15 cellular contexts compared by ENCODE assay signal in the genomic region with DNA sequence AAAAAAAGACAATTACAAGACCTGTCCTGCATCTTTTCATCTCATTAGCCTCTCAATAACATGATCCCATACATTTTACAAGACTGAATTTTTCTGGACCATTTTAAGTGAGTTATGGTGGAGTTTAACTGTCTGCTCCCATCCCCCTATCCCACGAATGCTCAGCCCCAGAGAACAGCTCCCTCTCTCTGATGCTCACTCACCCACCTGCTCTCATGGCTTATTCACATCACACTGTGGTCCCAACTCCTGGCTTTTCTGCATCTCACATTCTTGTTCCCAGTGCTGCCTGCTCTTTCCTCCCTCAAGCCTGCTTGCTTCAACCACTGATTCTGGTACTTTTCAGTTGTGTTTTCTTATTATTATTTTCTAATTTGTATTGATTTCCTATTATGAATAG. TPM values are rescaled to one million over a fixed set of nuclear protein-coding genes. Genes with fewer than 3 reads are reported as not detected.
DNase-seq lines count a peak whose midpoint lies in the region; ATAC-seq and TF ChIP-seq lines count a peak whose summit lies in the region.
"Had no signal": no experiment of that assay in that cellular context is flagged by ENCODE, and none has a peak within 500 bp of the region (broad histone marks: within the 10 kb centered on the region; RNA-seq: fewer than 3 reads in every experiment).

No MANE protein-coding gene starts in this region.

- H3K9me2 ChIP-seq in HCT116 (ENCODE audit: insufficient read depth): no peaks in the 10 kb centered on the region

- no peak for TF ChIP-seq RAD21 in HCT116 (IDR thresholded peaks at IDR 0.05; ENCODE audit: low read depth)

- peaks cover 0 to 9% of the 10 kb centered on the region in 2 donors for H3K9me3 Mint-ChIP-seq in activated naive CD4-positive, alpha-beta T cell treated with anti-CD3 and anti-CD28 coated beads, Interleukin-2, amount 50 U/mL, for 72 hours
- peaks cover 13% of the 10 kb centered on the region for H3K9me3 Mint-ChIP-seq in activated T-helper 1 cell treated with anti-CD3 and anti-CD28 coated beads, Interleukin-12 subunit alpha, Interleukin-12 subunit beta, Interleukin-2, Interleukin-4 antibody, amounts not matched to agents 30 ng/mL and 10 ng/mL and 1 ng/mL, durations not matched to agents 14 hours and 24 hours and 36 hours

- ATAC-seq in activated naive CD4-positive, alpha-beta T cell treated with anti-CD3 and anti-CD28 coated beads, Interleukin-2, amount 50 U/mL, for 72 hours: peak in 1 of 2 donors; percentile 33
- ATAC-seq in HCT116: 0 out of 2 replicates have a peak, but pooled peaks have one; percentile 30
- ATAC-seq in GM18517 (IDR thresholded peaks at IDR 0.05; ENCODE audit: unreplicated experiment): no peak

- no peaks in the 10 kb centered on the region for H4K20me1 ChIP-seq in HCT116 (ENCODE audit: insufficient read depth)

- no peak overlapping the region for H3K4me2 ChIP-seq in HCT116 (ENCODE audit: low read length)

- H3K27me3 Mint-ChIP-seq in activated T-helper 1 cell treated with anti-CD3 and anti-CD28 coated beads, Interleukin-12 subunit alpha, Interleukin-12 subunit beta, Interleukin-2, Interleukin-4 antibody, amounts not matched to agents 30 ng/mL and 10 ng/mL and 1 ng/mL, durations not matched to agents 14 hours and 24 hours and 36 hours (ENCODE audit: insufficient read depth): peaks cover 1% of the 10 kb centered on the region

- no peaks in the 10 kb centered on the region for H3K27me3 ChIP-seq in HCT116 (ENCODE audit: insufficient read depth, low read length)
- H3K27me3 ChIP-seq: right lobe of liver had no signal

- H3K4me1 Mint-ChIP-seq in activated T-helper 1 cell treated with anti-CD3 and anti-CD28 coated beads, Interleukin-12 subunit alpha, Interleukin-12 subunit beta, Interleukin-2, Interleukin-4 antibody, amounts not matched to agents 30 ng/mL and 10 ng/mL and 1 ng/mL, durations not matched to agents 14 hours and 24 hours and 36 hours (ENCODE audit: low read depth): peaks cover 52% of the 10 kb centered on the region
- H3K4me1 Mint-ChIP-seq: B cell had no signal

- no peak overlapping the region for H3K4me3 ChIP-seq in HCT116 (replicated peaks in 1 of 2; ENCODE audit: low read depth in 1 of 2, low read length in 2 of 2)
- H3K4me3 ChIP-seq: right lobe of liver had no signal

- peak overlapping the region; percentile 55 to 56 for H3K27ac Mint-ChIP-seq in activated naive CD4-positive, alpha-beta T cell treated with anti-CD3 and anti-CD28 coated beads, Interleukin-2, amount 50 U/mL, for 72 hours
- H3K27ac Mint-ChIP-seq in activated T-helper 1 cell treated with anti-CD3 and anti-CD28 coated beads, Interleukin-12 subunit alpha, Interleukin-12 subunit beta, Interleukin-2, Interleukin-4 antibody, amounts not matched to agents 30 ng/mL and 10 ng/mL and 1 ng/mL, durations not matched to agents 14 hours and 24 hours and 36 hours: no peak overlapping the region
- H3K27ac Mint-ChIP-seq: B cell had no signal

- no peaks in the 10 kb centered on the region for H3K9me3 ChIP-seq in HCT116 (ENCODE audit: control insufficient read depth in 1 of 2, insufficient read depth in 1 of 2, low read depth in 1 of 2, low read length in 2 of 2)
- H3K9me3 ChIP-seq: right lobe of liver had no signal

- POLR2A ChIA-PET in HCT116 (lab: Charles Lee): no interaction called here

- peaks cover 0 to 27% of the 10 kb centered on the region in 2 donors for H3K36me3 Mint-ChIP-seq in activated naive CD4-positive, alpha-beta T cell treated with anti-CD3 and anti-CD28 coated beads, Interleukin-2, amount 50 U/mL, for 72 hours
- H3K36me3 Mint-ChIP-seq in activated T-helper 1 cell treated with anti-CD3 and anti-CD28 coated beads, Interleukin-12 subunit alpha, Interleukin-12 subunit beta, Interleukin-2, Interleukin-4 antibody, amounts not matched to agents 30 ng/mL and 10 ng/mL and 1 ng/mL, durations not matched to agents 14 hours and 24 hours and 36 hours (ENCODE audit: low read depth): peaks cover 6% of the 10 kb centered on the region

- RAD21 ChIA-PET in HCT116 (lab: Charles Lee; ENCODE audit: low non-redundant PET in 1 of 2, low total read pairs in 2 of 2, uncharacterized antibody in 2 of 2, unreplicated experiment in 2 of 2): no interaction called here

- peaks cover 2 to 26% of the 10 kb centered on the region in 2 experiments; a peak in 3 of 4 replicates for H3K4me1 ChIP-seq in HCT116 (ENCODE audit: control insufficient read depth in 1 of 2, insufficient read depth in 2 of 2, low read length in 2 of 2)
- H3K4me1 ChIP-seq: right lobe of liver had no signal

- intact Hi-C loops in HCT116 (cut with micrococcal nuclease): no loop called here
- intact Hi-C loops in activated T-helper 1 cell treated with anti-CD3 and anti-CD28 coated beads, Interleukin-12 subunit alpha, Interleukin-12 subunit beta, Interleukin-2, Interleukin-4 antibody, amounts not matched to agents 30 ng/mL and 10 ng/mL and 1 ng/mL, durations not matched to agents 14 hours and 24 hours and 36 hours (cut with micrococcal nuclease): loop anchor here (1.0 to 5.0 kb wide), 2 partner anchors 21 to 41 kb away; no protein-coding TSS in a partner anchor

- H3K27ac ChIP-seq in HCT116 (ENCODE audit: low read depth, low read length) (no peak overlapping the region), caudate nucleus (ENCODE audit: low read depth, low read length) (no peak overlapping the region)
- H3K27ac ChIP-seq: right lobe of liver had no signal

- no TSS peak for BruUV-seq in HCT116 (replicated peaks; lab: Mats Ljungman, UMichigan)

- no peaks in the 10 kb centered on the region for H3K36me3 ChIP-seq in HCT116 (ENCODE audit: control insufficient read depth in 1 of 2, insufficient read depth in 2 of 2, low read length in 2 of 2)
- H3K36me3 ChIP-seq: right lobe of liver had no signal

- TF ChIP-seq POLR2A in HCT116 (IDR thresholded peaks at IDR 0.05; ENCODE audit: borderline replicate concordance, extremely low read depth, insufficient read depth, insufficient read length): no peak

- DNase-seq in activated naive CD4-positive, alpha-beta T cell treated with anti-CD3 and anti-CD28 coated beads, Interleukin-2, amount 50 U/mL, for 72 hours (ENCODE audit: low spot score in 2 of 2): no peak
- DNase-seq in activated naive CD4-positive, alpha-beta T cell treated with Interleukin-2 at 50 U/mL for 16 hours: no peak
- DNase-seq in HCT116 (ENCODE audit: low read depth, low spot score) (no peak), renal cortical epithelial cell (ENCODE audit: low read depth) (peak; percentile 26), caudate nucleus (lab: John Stamatoyannopoulos, UW) (no peak)
- DNase-seq in activated T-helper 1 cell treated with anti-CD3 and anti-CD28 coated beads, Interleukin-12 subunit alpha, Interleukin-12 subunit beta, Interleukin-2, Interleukin-4 antibody, amounts not matched to agents 30 ng/mL and 10 ng/mL and 1 ng/mL, durations not matched to agents 14 hours and 24 hours and 36 hours (ENCODE audit: low spot score): no peak
- DNase-seq: NCI-H2029 treated with DMSO at 0.1 percent for 48 hours; NCI-H446; NK-92 treated with Interleukin-12 subunit alpha and Interleukin-12 subunit beta, amount 100 ng/mL, for 24 hours; occipital lobe; right lobe of liver; RPMI8226; stimulated activated CD4-positive, alpha-beta T cell treated with anti-CD3 and anti-CD28 coated beads, Interleukin-15, amount 100 ng/mL, for 24 hours had no signal

- no peaks in the 10 kb centered on the region for H3K79me2 ChIP-seq in HCT116 (ENCODE audit: insufficient read depth, low read length)

- no peak overlapping the region for H2AFZ ChIP-seq in HCT116 (ENCODE audit: low read depth, low read length, poor library complexity, severe bottlenecking)

- H3K4me3 Mint-ChIP-seq in activated T-helper 1 cell treated with anti-CD3 and anti-CD28 coated beads, Interleukin-12 subunit alpha, Interleukin-12 subunit beta, Interleukin-2, Interleukin-4 antibody, amounts not matched to agents 30 ng/mL and 10 ng/mL and 1 ng/mL, durations not matched to agents 14 hours and 24 hours and 36 hours: peak overlapping the region; percentile 9
- H3K4me3 Mint-ChIP-seq: B cell had no signal

- no peak for TF ChIP-seq CTCF in HCT116 (IDR thresholded peaks at IDR 0.05 in 2 of 3, conservative IDR thresholded peaks at IDR 0.05 in 1 of 3; ENCODE audit: borderline replicate concordance in 1 of 3, insufficient read depth in 1 of 3, low read depth in 2 of 3, low read length in 2 of 3)

- no peak overlapping the region for H3K9ac ChIP-seq in HCT116 (ENCODE audit: low read length)

- CTCF ChIA-PET in HCT116 (lab: Charles Lee): no interaction called here

TF ChIP-seq in HCT116, 20 proteins besides CTCF, POLR2A, EP300 and RAD21:
- no peak for TF ChIP-seq SP1 (IDR thresholded peaks at IDR 0.05; ENCODE audit: low read depth)
- TF ChIP-seq ZFX (IDR thresholded peaks at IDR 0.05): no peak
- TF ChIP-seq, protein P1, sequence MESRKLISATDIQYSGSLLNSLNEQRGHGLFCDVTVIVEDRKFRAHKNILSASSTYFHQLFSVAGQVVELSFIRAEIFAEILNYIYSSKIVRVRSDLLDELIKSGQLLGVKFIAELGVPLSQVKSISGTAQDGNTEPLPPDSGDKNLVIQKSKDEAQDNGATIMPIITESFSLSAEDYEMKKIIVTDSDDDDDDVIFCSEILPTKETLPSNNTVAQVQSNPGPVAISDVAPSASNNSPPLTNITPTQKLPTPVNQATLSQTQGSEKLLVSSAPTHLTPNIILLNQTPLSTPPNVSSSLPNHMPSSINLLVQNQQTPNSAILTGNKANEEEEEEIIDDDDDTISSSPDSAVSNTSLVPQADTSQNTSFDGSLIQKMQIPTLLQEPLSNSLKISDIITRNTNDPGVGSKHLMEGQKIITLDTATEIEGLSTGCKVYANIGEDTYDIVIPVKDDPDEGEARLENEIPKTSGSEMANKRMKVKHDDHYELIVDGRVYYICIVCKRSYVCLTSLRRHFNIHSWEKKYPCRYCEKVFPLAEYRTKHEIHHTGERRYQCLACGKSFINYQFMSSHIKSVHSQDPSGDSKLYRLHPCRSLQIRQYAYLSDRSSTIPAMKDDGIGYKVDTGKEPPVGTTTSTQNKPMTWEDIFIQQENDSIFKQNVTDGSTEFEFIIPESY (IDR thresholded peaks at IDR 0.05; ENCODE audit: extremely low read depth, insufficient replicate concordance, low read length): no peak
- TF ChIP-seq EZH2 (IDR thresholded peaks at IDR 0.05): no peak

RNA-seq across cellular contexts. Expression of a gene that starts 20.4 kb away (rescaled TPM):
- 10 to 100 TPM; 73.1 to 74.1 TPM for total RNA-seq in activated naive CD4-positive, alpha-beta T cell treated with anti-CD3 and anti-CD28 coated beads, Interleukin-2, amount 50 U/mL, for 72 hours
- total RNA-seq in HCT116 (2021; ENCODE audit: unreplicated experiment) (28.9 TPM), renal cortical epithelial cell (31.8 and 45.5 TPM in 2 replicates)
- polyA plus RNA-seq in HCT116 (2012): 8.7 and 8.8 TPM in 2 replicates
- total RNA-seq in activated T-helper 1 cell treated with anti-CD3 and anti-CD28 coated beads, Interleukin-12 subunit alpha, Interleukin-12 subunit beta, Interleukin-2, Interleukin-4 antibody, amounts not matched to agents 30 ng/mL and 10 ng/mL and 1 ng/mL, durations not matched to agents 14 hours and 24 hours and 36 hours: 52.3 and 53.6 TPM in 2 replicates
